Comparison of ENCODE assay signal across 20 cellular contexts in genomic region chr2:150023044-150023443, GRCh38.
A peak's percentile ranks its signal among the peaks of the same experiment; 100 is the strongest.
DNase-seq lines count a peak whose midpoint lies in the region; ATAC-seq and FAIRE-seq lines count a peak whose summit lies in the region.
"Had no signal": no experiment of that assay in that cellular context is flagged by ENCODE, and none has a peak within 500 bp of the region (broad histone marks: within the 10 kb centered on the region; RNA-seq: fewer than 3 reads in every experiment).

No MANE protein-coding gene starts in this region.

- no peak overlapping the region for H4K5ac ChIP-seq in mesendoderm (ENCODE audit: low read length)

- no peak overlapping the region for H2AK5ac ChIP-seq in mesendoderm (ENCODE audit: low read length)

- no peaks in the 10 kb centered on the region for H3K4me1 Mint-ChIP-seq in activated CD8-positive, alpha-beta T cell treated with anti-CD3 and anti-CD28 coated beads, Interleukin-2, amount 10 ng/mL, durations not matched to agents 7 days and 5 days (ENCODE audit: low read depth)
- H3K4me1 Mint-ChIP-seq: stimulated activated naive B cell treated with anti-CD40 and anti-IgM and Interleukin-4, amounts not matched to agents 10 μg/mL and 1 μg/mL and 100 μg/mL, for 72 hours; T-helper 17 cell had no signal

- peak; percentile 4 for FAIRE-seq in GM19239 (lab: Jason Lieb, UNC)

- no peaks in the 10 kb centered on the region for H3K36me3 ChIP-seq in mesendoderm (ENCODE audit: control insufficient read depth, insufficient read depth, low read length)
- H3K36me3 ChIP-seq: esophagus squamous epithelium, upper lobe of right lung, WERI-Rb-1 had no signal

- H3K4me3 Mint-ChIP-seq in activated CD8-positive, alpha-beta T cell treated with anti-CD3 and anti-CD28 coated beads, Interleukin-2, amount 10 ng/mL, durations not matched to agents 7 days and 5 days = no peak overlapping the region
- H3K4me3 Mint-ChIP-seq: stimulated activated naive B cell treated with anti-CD40 and anti-IgM and Interleukin-4, amounts not matched to agents 10 μg/mL and 1 μg/mL and 100 μg/mL, for 72 hours; T-helper 17 cell had no signal

- no peak overlapping the region for H3K9ac ChIP-seq in mesendoderm (ENCODE audit: low read length)

- H2BK15ac ChIP-seq in mesendoderm (replicated peaks; ENCODE audit: low read depth) = no peak overlapping the region

- H3K27me3 Mint-ChIP-seq in activated CD8-positive, alpha-beta T cell treated with anti-CD3 and anti-CD28 coated beads, Interleukin-2, amount 10 ng/mL, durations not matched to agents 7 days and 5 days (ENCODE audit: low read depth) = no peaks in the 10 kb centered on the region
- H3K27me3 Mint-ChIP-seq: stimulated activated naive B cell treated with anti-CD40 and anti-IgM and Interleukin-4, amounts not matched to agents 10 μg/mL and 1 μg/mL and 100 μg/mL, for 72 hours; T-helper 17 cell had no signal

- H3K56ac ChIP-seq in mesendoderm (ENCODE audit: low read length) = no peak overlapping the region

- POLR2A ChIA-PET in activated CD8-positive, alpha-beta T cell treated with anti-CD3 and anti-CD28 coated beads, Interleukin-2, amount 10 ng/mL, durations not matched to agents 7 days and 5 days (lab: Charles Lee) = no interaction called here

- no peaks in the 10 kb centered on the region for H3K36me3 Mint-ChIP-seq in activated CD8-positive, alpha-beta T cell treated with anti-CD3 and anti-CD28 coated beads, Interleukin-2, amount 10 ng/mL, durations not matched to agents 7 days and 5 days (ENCODE audit: low read depth)
- H3K36me3 Mint-ChIP-seq: stimulated activated naive B cell treated with anti-CD40 and anti-IgM and Interleukin-4, amounts not matched to agents 10 μg/mL and 1 μg/mL and 100 μg/mL, for 72 hours had no signal

- H2BK120ac ChIP-seq in mesendoderm (ENCODE audit: low read depth, low read length) = no peak overlapping the region

- H3K9me3 Mint-ChIP-seq in activated CD8-positive, alpha-beta T cell treated with anti-CD3 and anti-CD28 coated beads, Interleukin-2, amount 10 ng/mL, durations not matched to agents 7 days and 5 days (ENCODE audit: insufficient read depth) = no peaks in the 10 kb centered on the region

- no peak overlapping the region for H3K4me3 ChIP-seq in mesendoderm (ENCODE audit: low read length)
- H3K4me3 ChIP-seq: esophagus squamous epithelium, upper lobe of right lung had no signal

- DNase-seq in activated CD4-positive, alpha-beta T cell treated with anti-CD3 and anti-CD28 coated beads for 48 hours = peak; percentile 17
- no peak for DNase-seq in activated CD4-positive, alpha-beta T cell treated with anti-CD3 and anti-CD28 coated beads, Interleukin-2, amount 50 U/mL, for 1 hour
- no peak for DNase-seq in GM19239 (ENCODE audit: insufficient read length, low spot score)
- DNase-seq in activated CD8-positive, alpha-beta T cell treated with anti-CD3 and anti-CD28 coated beads, Interleukin-2, amount 10 ng/mL, durations not matched to agents 7 days and 5 days = peak; percentile 34
- DNase-seq in islet precursor cell = peak; percentile 59
- no peak for DNase-seq in mesendoderm
- DNase-seq: caudate nucleus; DMS153; effector CD4-positive, alpha-beta T cell; esophagus squamous epithelium; left ventricle myocardium superior; NCI-H510A; SHP77; stimulated activated naive B cell treated with anti-CD40 and anti-IgM and Interleukin-4, amounts not matched to agents 10 μg/mL and 1 μg/mL and 100 μg/mL, for 72 hours; T-helper 17 cell; upper lobe of right lung; WERI-Rb-1 had no signal

- H3K27ac ChIP-seq in mesendoderm (ENCODE audit: low read depth, low read length) = no peak overlapping the region
- H3K27ac ChIP-seq: C4-2B, esophagus squamous epithelium, upper lobe of right lung, WERI-Rb-1 had no signal

- no peak overlapping the region for H4K8ac ChIP-seq in mesendoderm (ENCODE audit: low read depth, low read length)

- H2BK5ac ChIP-seq in mesendoderm (ENCODE audit: low read length) = no peak overlapping the region

- no peak overlapping the region for H3K4ac ChIP-seq in mesendoderm (ENCODE audit: low read depth, low read length)

- no peak overlapping the region for H3K18ac ChIP-seq in mesendoderm (ENCODE audit: low read length)

- no peaks in the 10 kb centered on the region for H3K79me1 ChIP-seq in mesendoderm (ENCODE audit: low read length)

- no peaks in the 10 kb centered on the region for H3K4me1 ChIP-seq in mesendoderm (ENCODE audit: control insufficient read depth, low read depth, low read length)
- H3K4me1 ChIP-seq: esophagus squamous epithelium, upper lobe of right lung had no signal

- no peak overlapping the region for H3K27ac Mint-ChIP-seq in activated CD8-positive, alpha-beta T cell treated with anti-CD3 and anti-CD28 coated beads, Interleukin-2, amount 10 ng/mL, durations not matched to agents 7 days and 5 days
- H3K27ac Mint-ChIP-seq: stimulated activated naive B cell treated with anti-CD40 and anti-IgM and Interleukin-4, amounts not matched to agents 10 μg/mL and 1 μg/mL and 100 μg/mL, for 72 hours; T-helper 17 cell had no signal

- no peaks in the 10 kb centered on the region for H3K79me2 ChIP-seq in mesendoderm (ENCODE audit: control insufficient read depth, insufficient read depth, low read length)

- peak; percentile 53 for ATAC-seq in activated CD8-positive, alpha-beta T cell treated with anti-CD3 and anti-CD28 coated beads, Interleukin-2, amount 10 ng/mL, durations not matched to agents 7 days and 5 days
- ATAC-seq in GM21381 (IDR thresholded peaks at IDR 0.05; ENCODE audit: unreplicated experiment) (no peak), HG03280 (IDR thresholded peaks at IDR 0.05; ENCODE audit: unreplicated experiment) (no peak)
- ATAC-seq: left ventricle myocardium superior, T-helper 17 cell, upper lobe of right lung had no signal

- no CpG with 5 or more reads among the region's 3 CpGs for WGBS in mesendoderm (ENCODE audit: extremely low coverage, insufficient coverage, low lambda C conversion rate)

- H3K23ac ChIP-seq in mesendoderm (ENCODE audit: low read length) = no peak overlapping the region

- no peaks in the 10 kb centered on the region for H3K27me3 ChIP-seq in mesendoderm (ENCODE audit: insufficient read depth, low read length, poor library complexity)
- H3K27me3 ChIP-seq: esophagus squamous epithelium, upper lobe of right lung had no signal

- no peak overlapping the region for H3K4me2 ChIP-seq in mesendoderm (ENCODE audit: low read length)

- CTCF ChIA-PET in activated CD8-positive, alpha-beta T cell treated with anti-CD3 and anti-CD28 coated beads, Interleukin-2, amount 10 ng/mL, durations not matched to agents 7 days and 5 days (lab: Charles Lee) = no interaction called here

Comparison
In these comparisons a context has a peak if more than half of its experiments do, and no peak if none do; other contexts are left out.
1. DNase-seq: peak in activated CD4-positive, alpha-beta T cell treated with anti-CD3 and anti-CD28 coated beads for 48 hours (single experiment), activated CD8-positive, alpha-beta T cell treated with anti-CD3 and anti-CD28 coated beads, Interleukin-2, amount 10 ng/mL, durations not matched to agents 7 days and 5 days (single experiment) and islet precursor cell (single experiment); none in activated CD4-positive, alpha-beta T cell treated with anti-CD3 and anti-CD28 coated beads, Interleukin-2, amount 50 U/mL, for 1 hour (single experiment), GM19239 (single experiment) and mesendoderm (single experiment).